Comparison of ENCODE assay signal across 1 cellular context in the genomic region with DNA sequence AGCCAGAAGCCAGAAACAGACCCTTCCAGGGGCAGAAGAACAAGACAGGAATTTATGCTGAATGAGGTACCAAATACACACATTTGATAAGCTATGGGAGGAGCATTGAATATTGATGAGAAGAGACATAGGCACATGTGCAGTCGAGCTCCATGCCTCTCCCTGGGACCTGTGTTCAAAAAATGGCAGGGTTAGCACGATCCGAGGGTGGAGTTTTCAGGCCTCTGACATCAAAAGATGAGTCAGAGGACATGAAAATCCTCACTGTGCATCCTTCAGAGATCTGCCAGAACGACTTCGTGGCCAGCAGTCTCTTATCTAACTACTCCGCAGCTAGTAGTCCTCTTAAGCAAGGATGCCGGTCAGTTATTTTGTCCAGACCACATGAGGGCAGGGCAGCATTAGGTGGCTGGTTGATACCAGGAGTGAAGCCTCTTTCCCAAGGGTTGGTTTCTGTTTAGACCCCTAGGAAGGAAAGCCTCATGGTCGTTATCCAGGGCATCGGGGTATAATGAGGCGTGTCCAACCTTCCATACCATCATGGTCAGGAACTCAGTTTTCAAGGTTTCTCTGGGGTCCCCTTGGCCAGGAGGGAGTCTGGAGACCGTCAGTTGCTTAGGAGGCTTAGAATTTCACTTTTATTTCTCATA.
TF ChIP-seq lines count a peak whose summit lies in the region.

No MANE protein-coding gene starts in this region.

TF ChIP-seq in IMR-90, 13 proteins besides CTCF, POLR2A, EP300 and RAD21:
- no peak for TF ChIP-seq CEBPB (IDR thresholded peaks at IDR 0.05; ENCODE audit: low read depth, low read length)
